ENCODE assay signal across 19 cellular contexts in the genomic region with DNA sequence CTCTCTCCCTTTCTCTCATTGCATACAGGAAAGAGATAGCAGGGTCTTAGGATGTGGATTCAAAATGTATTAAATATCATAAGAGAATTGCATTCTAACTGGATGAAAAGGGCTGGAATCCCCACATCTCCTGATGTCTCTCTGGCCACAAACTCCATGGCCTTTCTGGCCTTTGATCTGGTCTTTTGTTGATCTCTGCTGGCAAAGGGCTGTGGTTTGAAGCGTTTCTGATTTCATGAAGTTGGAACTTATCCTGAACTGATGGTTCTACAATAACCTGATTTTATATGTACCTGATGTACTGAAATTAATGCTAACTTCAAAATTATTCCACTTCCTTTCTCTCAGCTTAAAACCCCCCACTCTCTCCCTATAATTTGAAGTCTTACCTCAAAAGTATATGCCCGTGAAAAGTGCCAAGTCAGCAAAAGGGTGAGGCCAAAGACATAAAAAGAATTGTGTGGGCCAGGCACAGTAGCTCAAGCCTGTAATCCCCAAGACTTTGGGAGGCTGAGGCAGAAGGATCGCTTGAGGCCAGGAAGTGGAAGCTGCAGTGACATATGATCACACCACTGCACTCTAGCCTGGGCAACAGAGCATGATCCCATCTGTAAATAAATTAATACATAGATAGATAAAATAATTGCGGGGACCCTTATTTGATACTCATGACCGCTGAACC. TPM values are rescaled to one million over a fixed set of nuclear protein-coding genes. Genes with fewer than 3 reads are reported as not detected.
A peak's percentile ranks its signal among the peaks of the same experiment; 100 is the strongest.
DNase-seq lines count a peak whose midpoint lies in the region; ATAC-seq and TF ChIP-seq lines count a peak whose summit lies in the region.
"Had no signal": no experiment of that assay in that cellular context is flagged by ENCODE, and none has a peak within 500 bp of the region (broad histone marks: within the 10 kb centered on the region; RNA-seq: fewer than 3 reads in every experiment).

No MANE protein-coding gene starts in this region.

- H3K27me3 ChIP-seq in IMR-90 (ENCODE audit: control insufficient read depth, insufficient read depth, low read length): no peaks in the 10 kb centered on the region; the same call in 1 of the 2 replicates

- H4K91ac ChIP-seq in IMR-90 (ENCODE audit: insufficient read depth, low read depth, low read length): no peak overlapping the region

- TF ChIP-seq CTCF in natural killer cell (IDR thresholded peaks at IDR 0.05) (no peak), IMR-90 (conservative IDR thresholded peaks at IDR 0.05; ENCODE audit: low read depth, low read length) (no peak), endothelial cell (IDR thresholded peaks at IDR 0.05; ENCODE audit: unreplicated experiment) (no peak)

- H3K56ac ChIP-seq in IMR-90 (ENCODE audit: extremely low read depth, insufficient read depth, low read length): no peak overlapping the region

- H3K4me3 Mint-ChIP-seq in natural killer cell treated with Interleukin-12 subunit alpha and Interleukin-12 subunit beta and Interleukin-15 and Interleukin-18, amount 100 ng/mL, for 72 hours: peak overlapping the region; percentile 79
- no peak overlapping the region for H3K4me3 Mint-ChIP-seq in natural killer cell
- no peak overlapping the region for H3K4me3 Mint-ChIP-seq in activated T-helper 1 cell treated with anti-CD3 and anti-CD28 coated beads, Interleukin-12 subunit alpha, Interleukin-12 subunit beta, Interleukin-2, Interleukin-4 antibody, amounts not matched to agents 30 ng/mL and 10 ng/mL and 1 ng/mL, durations not matched to agents 14 hours and 24 hours and 36 hours
- peak overlapping the region; percentile 63 for H3K4me3 Mint-ChIP-seq in stimulated activated effector memory CD8-positive, alpha-beta T cell treated with anti-CD3 and anti-CD28 coated beads, Interleukin-12 subunit alpha, Interleukin-12 subunit beta, amount 100 ng/mL, for 72 hours
- H3K4me3 Mint-ChIP-seq in endothelial cell (ENCODE audit: unreplicated experiment): no peak overlapping the region

- no peak overlapping the region for H3K23ac ChIP-seq in IMR-90 (ENCODE audit: low read depth, low read length)

- in situ Hi-C loops in IMR-90 (cut with MboI; ENCODE audit: low sequenced_read_pairs): loop anchor here (5.0 to 10.0 kb wide), 2 partner anchors 175 to 418 kb away; no protein-coding TSS in a partner anchor

- TF ChIP-seq RAD21 in IMR-90 (IDR thresholded peaks at IDR 0.05; ENCODE audit: low read length): no peak

- H3K27ac Mint-ChIP-seq in natural killer cell treated with Interleukin-12 subunit alpha and Interleukin-12 subunit beta and Interleukin-15 and Interleukin-18, amount 100 ng/mL, for 72 hours: peak overlapping the region in 1 of 2 donors; percentile 39
- H3K27ac Mint-ChIP-seq in natural killer cell (no peak overlapping the region), endothelial cell (ENCODE audit: unreplicated experiment) (no peak overlapping the region)
- peak overlapping the region; percentile 11 for H3K27ac Mint-ChIP-seq in activated T-helper 1 cell treated with anti-CD3 and anti-CD28 coated beads, Interleukin-12 subunit alpha, Interleukin-12 subunit beta, Interleukin-2, Interleukin-4 antibody, amounts not matched to agents 30 ng/mL and 10 ng/mL and 1 ng/mL, durations not matched to agents 14 hours and 24 hours and 36 hours
- no peak overlapping the region for H3K27ac Mint-ChIP-seq in stimulated activated effector memory CD8-positive, alpha-beta T cell treated with anti-CD3 and anti-CD28 coated beads, Interleukin-12 subunit alpha, Interleukin-12 subunit beta, amount 100 ng/mL, for 72 hours

- no peak overlapping the region for H3K4ac ChIP-seq in IMR-90 (ENCODE audit: low read depth, low read length)

- no peak for ATAC-seq in natural killer cell treated with Interleukin-12 subunit alpha and Interleukin-12 subunit beta and Interleukin-15 and Interleukin-18, amount 100 ng/mL, for 72 hours
- ATAC-seq in natural killer cell (no peak), IMR-90 (ENCODE audit: low read depth) (no peak)
- ATAC-seq in stimulated activated effector memory CD8-positive, alpha-beta T cell treated with anti-CD3 and anti-CD28 coated beads, Interleukin-12 subunit alpha, Interleukin-12 subunit beta, amount 100 ng/mL, for 72 hours: no peak
- ATAC-seq: HCT116, SK-N-SH treated with all-trans-retinoic acid at 6 μM for 48 hours had no signal

- no peak overlapping the region for H3K18ac ChIP-seq in IMR-90 (ENCODE audit: low read depth, low read length)

- no peak overlapping the region for H2BK5ac ChIP-seq in IMR-90 (ENCODE audit: low read depth, low read length, poor library complexity, severe bottlenecking)

- H2BK20ac ChIP-seq in IMR-90 (ENCODE audit: low read depth, low read length): no peak overlapping the region

- H3K4me2 ChIP-seq in IMR-90 (ENCODE audit: low read depth, low read length): no peak overlapping the region

- DNase-seq in natural killer cell treated with Interleukin-12 subunit alpha and Interleukin-12 subunit beta and Interleukin-15 and Interleukin-18, amount 100 ng/mL, for 72 hours (ENCODE audit: low spot score): no peak
- DNase-seq in natural killer cell (no peak), IMR-90 (no peak), NCI-H446 (lab: John Stamatoyannopoulos, UW) (no peak), endothelial cell (ENCODE audit: low spot score) (no peak), NCI-H187 treated with DMSO at 0.1 percent for 48 hours (lab: John Stamatoyannopoulos, UW) (no peak)
- DNase-seq in activated T-helper 1 cell treated with anti-CD3 and anti-CD28 coated beads, Interleukin-12 subunit alpha, Interleukin-12 subunit beta, Interleukin-2, Interleukin-4 antibody, amounts not matched to agents 30 ng/mL and 10 ng/mL and 1 ng/mL, durations not matched to agents 14 hours and 24 hours and 36 hours (ENCODE audit: low spot score): no peak
- no peak for DNase-seq in stimulated activated effector memory CD8-positive, alpha-beta T cell treated with anti-CD3 and anti-CD28 coated beads, Interleukin-12 subunit alpha, Interleukin-12 subunit beta, amount 100 ng/mL, for 72 hours (ENCODE audit: low spot score in 2 of 2)
- DNase-seq: ACHN; AML-193; CD4-positive, alpha-beta memory T cell; DMS79; KBM-7; NCI-H1436 treated with DMSO at 0.1 percent for 48 hours; NCI-H524; SHP77 treated with DMSO at 0.1 percent for 48 hours had no signal

- no peaks in the 10 kb centered on the region for H3K9me3 Mint-ChIP-seq in natural killer cell treated with Interleukin-12 subunit alpha and Interleukin-12 subunit beta and Interleukin-15 and Interleukin-18, amount 100 ng/mL, for 72 hours
- H3K9me3 Mint-ChIP-seq in natural killer cell: no peaks in the 10 kb centered on the region
- no peaks in the 10 kb centered on the region for H3K9me3 Mint-ChIP-seq in activated T-helper 1 cell treated with anti-CD3 and anti-CD28 coated beads, Interleukin-12 subunit alpha, Interleukin-12 subunit beta, Interleukin-2, Interleukin-4 antibody, amounts not matched to agents 30 ng/mL and 10 ng/mL and 1 ng/mL, durations not matched to agents 14 hours and 24 hours and 36 hours
- no peaks in the 10 kb centered on the region for H3K9me3 Mint-ChIP-seq in stimulated activated effector memory CD8-positive, alpha-beta T cell treated with anti-CD3 and anti-CD28 coated beads, Interleukin-12 subunit alpha, Interleukin-12 subunit beta, amount 100 ng/mL, for 72 hours
- H3K9me3 Mint-ChIP-seq in endothelial cell (ENCODE audit: unreplicated experiment): no peaks in the 10 kb centered on the region
- H3K9me3 Mint-ChIP-seq: CD4-positive, alpha-beta memory T cell had no signal

- CTCF ChIA-PET in IMR-90 (lab: Yijun Ruan, JAX): no interaction called here

- H4K5ac ChIP-seq in IMR-90 (ENCODE audit: low read depth, low read length): no peak overlapping the region

- no peak overlapping the region for H4K8ac ChIP-seq in IMR-90 (ENCODE audit: low read depth in 2 of 2, low read length in 2 of 2)

- H2AFZ ChIP-seq in IMR-90 (replicated peaks; ENCODE audit: low read length, poor library complexity): no peak overlapping the region

- WGBS in IMR-90 (ENCODE audit: extremely low coverage in 2 of 2, insufficient read length in 1 of 2), 2 experiments: no CpG with 5 or more reads among the region's 5 CpGs

- H3K79me1 ChIP-seq in IMR-90 (ENCODE audit: low read depth in 1 of 2, low read length in 2 of 2): no peaks in the 10 kb centered on the region

- no TSS peak for BruUV-seq in IMR-90 (replicated peaks; lab: Mats Ljungman, UMichigan)

- no peaks in the 10 kb centered on the region for H3K9me3 ChIP-seq in IMR-90 (ENCODE audit: control insufficient read depth, insufficient read depth, low read length)

- peaks cover 0 to 5% of the 10 kb centered on the region in 2 donors for H3K27me3 Mint-ChIP-seq in natural killer cell treated with Interleukin-12 subunit alpha and Interleukin-12 subunit beta and Interleukin-15 and Interleukin-18, amount 100 ng/mL, for 72 hours
- H3K27me3 Mint-ChIP-seq in natural killer cell (ENCODE audit: low read depth in 2 of 2) (no peaks in the 10 kb centered on the region), endothelial cell (ENCODE audit: unreplicated experiment) (peaks cover 3% of the 10 kb centered on the region)
- no peaks in the 10 kb centered on the region for H3K27me3 Mint-ChIP-seq in activated T-helper 1 cell treated with anti-CD3 and anti-CD28 coated beads, Interleukin-12 subunit alpha, Interleukin-12 subunit beta, Interleukin-2, Interleukin-4 antibody, amounts not matched to agents 30 ng/mL and 10 ng/mL and 1 ng/mL, durations not matched to agents 14 hours and 24 hours and 36 hours (ENCODE audit: insufficient read depth)
- H3K27me3 Mint-ChIP-seq: CD4-positive, alpha-beta memory T cell had no signal

- peaks cover 17 to 21% of the 10 kb centered on the region in 2 donors for H3K4me1 Mint-ChIP-seq in natural killer cell treated with Interleukin-12 subunit alpha and Interleukin-12 subunit beta and Interleukin-15 and Interleukin-18, amount 100 ng/mL, for 72 hours (ENCODE audit: low read depth in 2 of 2)
- H3K4me1 Mint-ChIP-seq in natural killer cell: no peaks in the 10 kb centered on the region
- H3K4me1 Mint-ChIP-seq in activated T-helper 1 cell treated with anti-CD3 and anti-CD28 coated beads, Interleukin-12 subunit alpha, Interleukin-12 subunit beta, Interleukin-2, Interleukin-4 antibody, amounts not matched to agents 30 ng/mL and 10 ng/mL and 1 ng/mL, durations not matched to agents 14 hours and 24 hours and 36 hours (ENCODE audit: low read depth): peaks cover 45% of the 10 kb centered on the region
- peaks cover 24% of the 10 kb centered on the region for H3K4me1 Mint-ChIP-seq in stimulated activated effector memory CD8-positive, alpha-beta T cell treated with anti-CD3 and anti-CD28 coated beads, Interleukin-12 subunit alpha, Interleukin-12 subunit beta, amount 100 ng/mL, for 72 hours
- no peaks in the 10 kb centered on the region for H3K4me1 Mint-ChIP-seq in endothelial cell (ENCODE audit: unreplicated experiment)

- H3K27ac ChIP-seq in IMR-90 (ENCODE audit: insufficient read depth, low read length): no peak overlapping the region
- H3K27ac ChIP-seq: HL-60 had no signal

- POLR2A ChIA-PET in IMR-90 (lab: Charles Lee; ENCODE audit: unreplicated experiment): no interaction called here

- no peak overlapping the region for H3K4me3 ChIP-seq in IMR-90 (ENCODE audit: insufficient read depth, low read depth, low read length)

- TF ChIP-seq POLR2A in IMR-90 (IDR thresholded peaks at IDR 0.05; ENCODE audit: low read depth, low read length): no peak

- no peak overlapping the region for H2AK9ac ChIP-seq in IMR-90 (replicated peaks; ENCODE audit: low read depth, low read length, poor library complexity)

- no peak overlapping the region for H2AK5ac ChIP-seq in IMR-90 (ENCODE audit: low read depth, low read length)

- intact Hi-C loops in natural killer cell (cut with micrococcal nuclease) (no loop called here), IMR-90 (cut with micrococcal nuclease) (loop anchor here (10.0 kb wide), 1 partner anchor 348 kb away; no protein-coding TSS in a partner anchor)
- intact Hi-C loops in activated T-helper 1 cell treated with anti-CD3 and anti-CD28 coated beads, Interleukin-12 subunit alpha, Interleukin-12 subunit beta, Interleukin-2, Interleukin-4 antibody, amounts not matched to agents 30 ng/mL and 10 ng/mL and 1 ng/mL, durations not matched to agents 14 hours and 24 hours and 36 hours (cut with micrococcal nuclease): loop anchor here (5.0 to 10.0 kb wide), 6 partner anchors 260 to 2002 kb away; no protein-coding TSS in a partner anchor

- H3K9ac ChIP-seq in IMR-90 (ENCODE audit: low read depth, low read length): no peak overlapping the region

- H2BK15ac ChIP-seq in IMR-90 (ENCODE audit: low read depth, low read length): no peak overlapping the region

- no peaks in the 10 kb centered on the region; the same call in 1 of the 2 replicates for H3K4me1 ChIP-seq in IMR-90 (ENCODE audit: control insufficient read depth, insufficient read depth, low read length)

- H4K20me1 ChIP-seq in IMR-90 (ENCODE audit: insufficient read depth, low read length): no peaks in the 10 kb centered on the region

- no peaks in the 10 kb centered on the region for H3K9me1 ChIP-seq in IMR-90 (ENCODE audit: insufficient read depth, low read length)

- no peak overlapping the region for H3K14ac ChIP-seq in IMR-90 (replicated peaks; ENCODE audit: low read depth, low read length)

- H3K36me3 ChIP-seq in IMR-90 (ENCODE audit: control insufficient read depth, insufficient read depth, low read length): no peaks in the 10 kb centered on the region

- no peaks in the 10 kb centered on the region for H3K36me3 Mint-ChIP-seq in natural killer cell treated with Interleukin-12 subunit alpha and Interleukin-12 subunit beta and Interleukin-15 and Interleukin-18, amount 100 ng/mL, for 72 hours
- no peaks in the 10 kb centered on the region for H3K36me3 Mint-ChIP-seq in natural killer cell
- H3K36me3 Mint-ChIP-seq in activated T-helper 1 cell treated with anti-CD3 and anti-CD28 coated beads, Interleukin-12 subunit alpha, Interleukin-12 subunit beta, Interleukin-2, Interleukin-4 antibody, amounts not matched to agents 30 ng/mL and 10 ng/mL and 1 ng/mL, durations not matched to agents 14 hours and 24 hours and 36 hours (ENCODE audit: low read depth): no peaks in the 10 kb centered on the region
- peaks cover 10% of the 10 kb centered on the region for H3K36me3 Mint-ChIP-seq in stimulated activated effector memory CD8-positive, alpha-beta T cell treated with anti-CD3 and anti-CD28 coated beads, Interleukin-12 subunit alpha, Interleukin-12 subunit beta, amount 100 ng/mL, for 72 hours
- H3K36me3 Mint-ChIP-seq in endothelial cell (ENCODE audit: low read depth, unreplicated experiment): no peaks in the 10 kb centered on the region
- H3K36me3 Mint-ChIP-seq: CD4-positive, alpha-beta memory T cell had no signal

- no peak overlapping the region for H2BK120ac ChIP-seq in IMR-90 (ENCODE audit: low read depth, low read length)

- dilution Hi-C loops in IMR-90 (cut with HindIII; ENCODE audit: low sequenced_read_pairs, unreplicated experiment): no loop called here

RNA-seq across cellular contexts. Expression of a gene that starts 6.4 kb away (rescaled TPM):
- 10 to 100 TPM in 1 of 2 donors, 1 to 10 TPM in 1; 8.7 to 18.5 TPM for total RNA-seq in natural killer cell treated with Interleukin-12 subunit alpha and Interleukin-12 subunit beta and Interleukin-15 and Interleukin-18, amount 100 ng/mL, for 72 hours
- total RNA-seq in natural killer cell: under 1 TPM; 0.40 to 0.48 (median 0.40) TPM
- total RNA-seq in IMR-90 (2012; rRNA removed): 4.7 and 10.8 TPM in 2 replicates
- 1.9 and 2.3 TPM in 2 replicates for polyA plus RNA-seq in IMR-90 (2012; rRNA removed)
- polyA plus RNA-seq in IMR-90 (2012; cell fraction: cytosol; rRNA removed): 0.11 and 0.19 TPM in 2 replicates
- 0.14 and 0.96 TPM in 2 replicates for polyA plus RNA-seq in IMR-90 (2012; cell fraction: nucleus; rRNA removed; ENCODE audit: low replicate concordance)
- total RNA-seq in activated T-helper 1 cell treated with anti-CD3 and anti-CD28 coated beads, Interleukin-12 subunit alpha, Interleukin-12 subunit beta, Interleukin-2, Interleukin-4 antibody, amounts not matched to agents 30 ng/mL and 10 ng/mL and 1 ng/mL, durations not matched to agents 14 hours and 24 hours and 36 hours: 11.5 and 12.5 TPM in 2 replicates
- total RNA-seq in endothelial cell (ENCODE audit: unreplicated experiment): 3.8 TPM
- polyA plus RNA-seq: CD4-positive, alpha-beta memory T cell had no signal

RNA-seq across cellular contexts. Expression of a gene that starts 42.7 kb away (rescaled TPM):
- 10 to 100 TPM; 24.3 to 27.5 TPM for total RNA-seq in natural killer cell treated with Interleukin-12 subunit alpha and Interleukin-12 subunit beta and Interleukin-15 and Interleukin-18, amount 100 ng/mL, for 72 hours
- total RNA-seq in natural killer cell (10 to 100 TPM; 31.9 to 39.9 (median 38.7) TPM), IMR-90 (2012; rRNA removed) (9.1 and 11.1 TPM in 2 replicates), endothelial cell (ENCODE audit: unreplicated experiment) (20.1 TPM)
- polyA plus RNA-seq in IMR-90 (2012; rRNA removed): 6.8 and 8.6 TPM in 2 replicates
- 2.1 and 3.2 TPM in 2 replicates for polyA plus RNA-seq in IMR-90 (2012; cell fraction: cytosol; rRNA removed)
- 1.5 and 10.5 TPM in 2 replicates for polyA plus RNA-seq in IMR-90 (2012; cell fraction: nucleus; rRNA removed; ENCODE audit: low replicate concordance)
- 13.8 and 14.4 TPM in 2 replicates for total RNA-seq in activated T-helper 1 cell treated with anti-CD3 and anti-CD28 coated beads, Interleukin-12 subunit alpha, Interleukin-12 subunit beta, Interleukin-2, Interleukin-4 antibody, amounts not matched to agents 30 ng/mL and 10 ng/mL and 1 ng/mL, durations not matched to agents 14 hours and 24 hours and 36 hours

Comparison
In these comparisons a context has a peak if more than half of its experiments do, and no peak if none do; other contexts are left out.
1. H3K4me3 Mint-ChIP-seq: peak in natural killer cell treated with Interleukin-12 subunit alpha and Interleukin-12 subunit beta and Interleukin-15 and Interleukin-18, amount 100 ng/mL, for 72 hours (single experiment) and stimulated activated effector memory CD8-positive, alpha-beta T cell treated with anti-CD3 and anti-CD28 coated beads, Interleukin-12 subunit alpha, Interleukin-12 subunit beta, amount 100 ng/mL, for 72 hours (single experiment); none in natural killer cell (single experiment), activated T-helper 1 cell treated with anti-CD3 and anti-CD28 coated beads, Interleukin-12 subunit alpha, Interleukin-12 subunit beta, Interleukin-2, Interleukin-4 antibody, amounts not matched to agents 30 ng/mL and 10 ng/mL and 1 ng/mL, durations not matched to agents 14 hours and 24 hours and 36 hours (single experiment) and endothelial cell (single experiment).